Comparison of ENCODE assay signal across 1 cellular context in genomic region chr15:26721231-26721630, GRCh38.
TF ChIP-seq lines count a peak whose summit lies in the region.

No MANE protein-coding gene starts in this region.

TF ChIP-seq in GM23338, 12 proteins besides CTCF, POLR2A, EP300 and RAD21 (continued from another document):
- TF ChIP-seq ZNF462 (CRISPR knock-in tag; IDR thresholded peaks at IDR 0.05) (peak; percentile 91), ZNF114 (CRISPR knock-in tag; IDR thresholded peaks at IDR 0.05) (no peak), JUNB (IDR thresholded peaks at IDR 0.05; ENCODE audit: unreplicated experiment) (no peak), CREB1 (CRISPR knock-in tag; IDR thresholded peaks at IDR 0.05; ENCODE audit: low read depth) (no peak)
